In the genomic region with DNA sequence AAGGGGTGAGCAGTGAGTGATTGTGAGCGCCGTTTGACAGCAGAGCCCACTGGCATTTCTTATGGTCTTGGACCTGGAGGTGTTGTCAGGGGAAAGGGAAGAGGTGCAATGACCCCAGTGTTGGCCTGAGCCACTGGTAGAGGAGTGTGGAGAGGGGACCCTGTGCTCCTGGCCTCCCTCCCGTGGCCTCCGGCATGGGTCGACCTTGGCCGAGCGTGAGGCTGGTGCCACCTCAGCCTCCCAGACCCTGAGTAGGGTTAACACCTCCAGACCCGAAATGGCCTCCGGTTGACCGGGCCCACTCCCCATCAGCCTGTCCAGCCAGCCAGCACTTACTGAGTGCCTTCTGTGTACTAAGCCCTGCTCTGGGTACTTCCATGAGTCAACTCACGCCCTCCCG, we compare ENCODE assay signal across 20 cellular contexts. TPM values are rescaled to one million over a fixed set of nuclear protein-coding genes. Genes with fewer than 3 reads are reported as not detected.
A peak's percentile ranks its signal among the peaks of the same experiment; 100 is the strongest.
DNase-seq lines count a peak whose midpoint lies in the region; ATAC-seq, FAIRE-seq and TF ChIP-seq lines count a peak whose summit lies in the region.
"Had no signal": no experiment of that assay in that cellular context is flagged by ENCODE, and none has a peak within 500 bp of the region (broad histone marks: within the 10 kb centered on the region; RNA-seq: fewer than 3 reads in every experiment).

No MANE protein-coding gene starts in this region.

- peaks cover 9% of the 10 kb centered on the region for H3K36me3 Mint-ChIP-seq in memory B cell
- peaks cover 34% of the 10 kb centered on the region for H3K36me3 Mint-ChIP-seq in stimulated activated memory B cell treated with anti-CD40 and anti-IgM and Interleukin-4, amounts not matched to agents 10 μg/mL and 1 μg/mL and 100 μg/mL, for 72 hours
- H3K36me3 Mint-ChIP-seq in activated naive CD4-positive, alpha-beta T cell treated with anti-CD3 and anti-CD28 coated beads, Interleukin-2, amount 10 ng/mL, durations not matched to agents 7 days and 5 days = peaks cover 9% of the 10 kb centered on the region

- CTCF ChIA-PET in activated naive CD4-positive, alpha-beta T cell treated with anti-CD3 and anti-CD28 coated beads, Interleukin-2, amount 10 ng/mL, durations not matched to agents 7 days and 5 days (lab: Charles Lee) = no interaction called here

- H3K9me3 Mint-ChIP-seq in memory B cell = no peaks in the 10 kb centered on the region
- H3K9me3 Mint-ChIP-seq in stimulated activated memory B cell treated with anti-CD40 and anti-IgM and Interleukin-4, amounts not matched to agents 10 μg/mL and 1 μg/mL and 100 μg/mL, for 72 hours = no peaks in the 10 kb centered on the region
- no peaks in the 10 kb centered on the region for H3K9me3 Mint-ChIP-seq in activated naive CD4-positive, alpha-beta T cell treated with anti-CD3 and anti-CD28 coated beads, Interleukin-2, amount 10 ng/mL, durations not matched to agents 7 days and 5 days
- H3K9me3 Mint-ChIP-seq: CD4-positive, alpha-beta T cell; GM23338 had no signal

- H3K27ac Mint-ChIP-seq in memory B cell = peak overlapping the region; percentile 28
- peak overlapping the region; percentile 15 for H3K27ac Mint-ChIP-seq in stimulated activated memory B cell treated with anti-CD40 and anti-IgM and Interleukin-4, amounts not matched to agents 10 μg/mL and 1 μg/mL and 100 μg/mL, for 72 hours
- H3K27ac Mint-ChIP-seq in activated naive CD4-positive, alpha-beta T cell treated with anti-CD3 and anti-CD28 coated beads, Interleukin-2, amount 10 ng/mL, durations not matched to agents 7 days and 5 days = no peak overlapping the region
- H3K27ac Mint-ChIP-seq: CD4-positive, alpha-beta T cell; GM23338 had no signal

- no peak for FAIRE-seq in GM12892 (lab: Jason Lieb, UNC)
- FAIRE-seq: HTR-8/SVneo had no signal

- H3K27me3 Mint-ChIP-seq in memory B cell = no peaks in the 10 kb centered on the region
- no peaks in the 10 kb centered on the region for H3K27me3 Mint-ChIP-seq in stimulated activated memory B cell treated with anti-CD40 and anti-IgM and Interleukin-4, amounts not matched to agents 10 μg/mL and 1 μg/mL and 100 μg/mL, for 72 hours
- H3K27me3 Mint-ChIP-seq in activated naive CD4-positive, alpha-beta T cell treated with anti-CD3 and anti-CD28 coated beads, Interleukin-2, amount 10 ng/mL, durations not matched to agents 7 days and 5 days = peaks cover 4% of the 10 kb centered on the region
- H3K27me3 Mint-ChIP-seq: CD4-positive, alpha-beta T cell had no signal

- no peak overlapping the region for H3K4me3 Mint-ChIP-seq in memory B cell
- H3K4me3 Mint-ChIP-seq in stimulated activated memory B cell treated with anti-CD40 and anti-IgM and Interleukin-4, amounts not matched to agents 10 μg/mL and 1 μg/mL and 100 μg/mL, for 72 hours = no peak overlapping the region
- H3K4me3 Mint-ChIP-seq in activated naive CD4-positive, alpha-beta T cell treated with anti-CD3 and anti-CD28 coated beads, Interleukin-2, amount 10 ng/mL, durations not matched to agents 7 days and 5 days = no peak overlapping the region
- H3K4me3 Mint-ChIP-seq: CD4-positive, alpha-beta T cell; GM23338 had no signal

- no peak for DNase-seq in GM12892 (ENCODE audit: insufficient read length)
- no peak for DNase-seq in memory B cell (ENCODE audit: low spot score in 2 of 2)
- no peak for DNase-seq in activated naive CD4-positive, alpha-beta T cell treated with anti-CD3 and anti-CD28 coated beads, Interleukin-2, amount 10 ng/mL, durations not matched to agents 7 days and 5 days
- DNase-seq: CD4-positive, alpha-beta T cell; COR-L47; DND-41; HCEC 1CT; NCI-H1105; NCI-H2029 treated with DMSO at 0.1 percent for 48 hours; NCI-H2171; NCI-H345; NCI-H524 treated with DMSO at 0.1 percent for 48 hours; Right ventricle myocardium superior; SW 1271 had no signal

- H3K4me1 Mint-ChIP-seq in memory B cell = peaks cover 12% of the 10 kb centered on the region
- peaks cover 10% of the 10 kb centered on the region for H3K4me1 Mint-ChIP-seq in stimulated activated memory B cell treated with anti-CD40 and anti-IgM and Interleukin-4, amounts not matched to agents 10 μg/mL and 1 μg/mL and 100 μg/mL, for 72 hours
- no peaks in the 10 kb centered on the region for H3K4me1 Mint-ChIP-seq in activated naive CD4-positive, alpha-beta T cell treated with anti-CD3 and anti-CD28 coated beads, Interleukin-2, amount 10 ng/mL, durations not matched to agents 7 days and 5 days
- H3K4me1 Mint-ChIP-seq: GM23338 had no signal

- no peak for ATAC-seq in memory B cell (ENCODE audit: low read depth)
- peak; percentile 42 for ATAC-seq in stimulated activated memory B cell treated with anti-CD40 and anti-IgM and Interleukin-4, amounts not matched to agents 10 μg/mL and 1 μg/mL and 100 μg/mL, for 72 hours
- ATAC-seq in HG03196 (IDR thresholded peaks at IDR 0.05; ENCODE audit: unreplicated experiment) = no peak
- no peak for ATAC-seq in GM21576 (IDR thresholded peaks at IDR 0.05; ENCODE audit: unreplicated experiment)
- ATAC-seq: GM23338 had no signal

- peak; percentile 68 for TF ChIP-seq POLR2A in GM12892 (IDR thresholded peaks at IDR 0.05; ENCODE audit: low read depth, low read length)
- peak; percentile 15; the same call in 1 of the 2 replicates for TF ChIP-seq POLR2A in Raji (IDR thresholded peaks at IDR 0.05; ENCODE audit: insufficient read depth, low read depth, low read length)

RNA-seq across cellular contexts. Expression of gene TRAPPC5, which starts 6.5 kb away (rescaled TPM):
- polyA plus RNA-seq in GM12892 (2012; ENCODE audit: missing spikeins) = 46.2 TPM

RNA-seq across cellular contexts. Expression of gene MCEMP1, which starts 10.3 kb away (rescaled TPM):
- polyA plus RNA-seq in GM12892 (2012; ENCODE audit: missing spikeins) = not detected
- polyA plus RNA-seq: GM23338 had no signal

RNA-seq across cellular contexts. Expression of gene FCER2, which starts 14.8 kb away (rescaled TPM):
- polyA plus RNA-seq in GM12892 (2012; ENCODE audit: missing spikeins) = 274 TPM

RNA-seq across cellular contexts. Expression of gene RETN, which starts 18.3 kb away (rescaled TPM):
- polyA plus RNA-seq in GM12892 (2012; ENCODE audit: missing spikeins) = not detected
- polyA plus RNA-seq: GM23338 had no signal

RNA-seq across cellular contexts. Expression of gene CLEC4G, which starts 44.7 kb away (rescaled TPM):
- 0.25 TPM for polyA plus RNA-seq in GM12892 (2012; ENCODE audit: missing spikeins)
